15 cellular contexts compared by ENCODE assay signal in the genomic region with DNA sequence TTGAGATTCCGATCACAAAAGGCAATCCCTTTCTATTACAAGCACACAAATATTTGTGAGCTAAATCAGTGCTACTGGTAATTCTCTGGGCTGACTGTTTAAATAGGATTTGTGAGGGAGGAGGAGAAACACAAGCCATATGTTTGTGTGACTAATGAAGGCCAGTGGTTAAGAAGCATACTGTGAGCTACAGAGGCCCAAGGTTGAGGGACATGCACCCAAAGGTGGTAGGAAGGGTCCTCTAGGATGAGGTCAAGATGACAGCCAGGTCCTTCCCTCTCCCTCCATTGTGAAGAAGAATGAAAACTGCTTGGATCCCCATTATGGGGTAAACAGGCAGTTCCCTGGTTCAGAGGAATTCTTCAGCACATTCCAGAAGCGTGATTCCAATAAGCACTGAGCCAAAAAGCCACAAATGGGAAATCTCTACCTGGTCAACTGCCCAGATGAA.
DNase-seq lines count a peak whose midpoint lies in the region; ATAC-seq and TF ChIP-seq lines count a peak whose summit lies in the region.
"Had no signal": no experiment of that assay in that cellular context is flagged by ENCODE, and none has a peak within 500 bp of the region (broad histone marks: within the 10 kb centered on the region; RNA-seq: fewer than 3 reads in every experiment).

No MANE protein-coding gene starts in this region.

- H3K4me3 Mint-ChIP-seq in activated naive CD8-positive, alpha-beta T cell treated with anti-CD3 and anti-CD28 coated beads for 36 hours, result no peak overlapping the region
- H3K4me3 Mint-ChIP-seq: natural killer cell; T-helper 1 cell treated with Interleukin-12 subunit alpha and Interleukin-12 subunit beta and Interleukin-4 antibody, amounts not matched to agents 30 μg/mL and 1 μg/mL, for 36 hours had no signal

- no peak overlapping the region for H3K27ac Mint-ChIP-seq in activated naive CD8-positive, alpha-beta T cell treated with anti-CD3 and anti-CD28 coated beads for 36 hours
- H3K27ac Mint-ChIP-seq: natural killer cell; T-helper 1 cell treated with Interleukin-12 subunit alpha and Interleukin-12 subunit beta and Interleukin-4 antibody, amounts not matched to agents 30 μg/mL and 1 μg/mL, for 36 hours had no signal

- ATAC-seq in foreskin keratinocyte, result peak; percentile 59
- ATAC-seq: gastroesophageal sphincter, natural killer cell had no signal

- H3K27ac ChIP-seq in foreskin keratinocyte, result no peak overlapping the region

- TF ChIP-seq CTCF in foreskin keratinocyte (conservative IDR thresholded peaks at IDR 0.05) (no peak), GM20000 (IDR thresholded peaks at IDR 0.05; ENCODE audit: extremely low read depth, missing control alignments) (no peak)

- H3K27me3 ChIP-seq in foreskin keratinocyte, result no peaks in the 10 kb centered on the region
- H3K27me3 ChIP-seq: gastroesophageal sphincter had no signal

- DNase-seq in A172 (ENCODE audit: low spot score), result peak; percentile 63
- peak; percentile 7 for DNase-seq in HCEC 1CT
- DNase-seq in amniotic stem cell (lab: John Stamatoyannopoulos, UW), result peak; percentile 22
- peak; percentile 51 to 84 for DNase-seq in foreskin keratinocyte
- DNase-seq in activated naive CD8-positive, alpha-beta T cell treated with anti-CD3 and anti-CD28 coated beads for 36 hours, result no peak
- DNase-seq in DMS79 treated with DMSO at 0.1 percent for 48 hours (lab: John Stamatoyannopoulos, UW), result no peak
- no peak for DNase-seq in GM20000 (ENCODE audit: low spot score)
- no peak for DNase-seq in activated CD4-positive, alpha-beta T cell treated with anti-CD3 and anti-CD28 coated beads for 4 hours
- DNase-seq: activated gamma-delta T cell treated with Interleukin-2 at 50 U/mL for 16 hours, DMS53, Kasumi-1, natural killer cell, NCI-H2107 had no signal

- H3K4me1 ChIP-seq in foreskin keratinocyte, result no peaks in the 10 kb centered on the region
- H3K4me1 ChIP-seq: gastroesophageal sphincter had no signal

- H3K27me3 Mint-ChIP-seq in activated naive CD8-positive, alpha-beta T cell treated with anti-CD3 and anti-CD28 coated beads for 36 hours, result no peaks in the 10 kb centered on the region

- no peaks in the 10 kb centered on the region for H3K36me3 Mint-ChIP-seq in activated naive CD8-positive, alpha-beta T cell treated with anti-CD3 and anti-CD28 coated beads for 36 hours
- H3K36me3 Mint-ChIP-seq: natural killer cell had no signal

- no peaks in the 10 kb centered on the region for H3K4me1 Mint-ChIP-seq in activated naive CD8-positive, alpha-beta T cell treated with anti-CD3 and anti-CD28 coated beads for 36 hours
- H3K4me1 Mint-ChIP-seq: natural killer cell had no signal

- H3K9me3 Mint-ChIP-seq in activated naive CD8-positive, alpha-beta T cell treated with anti-CD3 and anti-CD28 coated beads for 36 hours, result peaks cover 3% of the 10 kb centered on the region

Comparison
In these comparisons a context has a peak if more than half of its experiments do, and no peak if none do; other contexts are left out.
1. DNase-seq: peak in A172 (single experiment), HCEC 1CT (single experiment), amniotic stem cell (single experiment) and foreskin keratinocyte (2 of 2); none in activated naive CD8-positive, alpha-beta T cell treated with anti-CD3 and anti-CD28 coated beads for 36 hours (single experiment), DMS79 treated with DMSO at 0.1 percent for 48 hours (single experiment), GM20000 (single experiment) and activated CD4-positive, alpha-beta T cell treated with anti-CD3 and anti-CD28 coated beads for 4 hours (0 of 2).